In the genomic region with DNA sequence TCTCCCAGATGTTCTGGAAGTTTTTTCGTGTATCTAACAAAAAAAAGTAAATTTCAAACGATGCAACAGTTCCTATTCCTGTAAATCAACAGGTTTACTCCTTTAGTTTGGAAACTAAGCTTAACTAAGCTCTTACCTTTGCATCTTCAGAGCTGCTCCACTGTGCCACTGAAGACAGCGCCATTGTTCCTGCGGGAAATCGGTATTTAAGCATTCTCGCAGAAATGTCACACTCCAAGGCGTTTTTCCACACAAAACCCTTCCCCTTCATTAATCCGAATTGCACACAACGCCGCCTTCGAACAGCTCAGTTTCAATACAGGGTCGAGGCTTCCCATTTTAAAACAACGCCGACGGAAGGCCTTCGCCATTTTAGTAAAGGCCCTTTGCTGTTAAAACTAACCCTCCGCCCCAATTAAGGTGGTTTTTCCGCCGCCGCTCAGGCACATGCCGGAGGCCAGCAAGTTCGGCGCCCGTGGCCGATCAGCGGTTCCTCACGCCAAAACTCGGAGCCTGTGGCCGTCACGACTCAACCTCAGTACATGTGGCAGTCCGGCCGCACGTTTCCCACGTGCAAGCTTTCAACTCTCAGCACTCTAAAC, we compare ENCODE assay signal across 1 cellular context.
TF ChIP-seq lines count a peak whose summit lies in the region.

No MANE protein-coding gene starts in this region.

TF ChIP-seq in K562, 482 proteins besides CTCF, POLR2A, EP300 and RAD21 (continued from another document):
- TF ChIP-seq, protein P1, sequence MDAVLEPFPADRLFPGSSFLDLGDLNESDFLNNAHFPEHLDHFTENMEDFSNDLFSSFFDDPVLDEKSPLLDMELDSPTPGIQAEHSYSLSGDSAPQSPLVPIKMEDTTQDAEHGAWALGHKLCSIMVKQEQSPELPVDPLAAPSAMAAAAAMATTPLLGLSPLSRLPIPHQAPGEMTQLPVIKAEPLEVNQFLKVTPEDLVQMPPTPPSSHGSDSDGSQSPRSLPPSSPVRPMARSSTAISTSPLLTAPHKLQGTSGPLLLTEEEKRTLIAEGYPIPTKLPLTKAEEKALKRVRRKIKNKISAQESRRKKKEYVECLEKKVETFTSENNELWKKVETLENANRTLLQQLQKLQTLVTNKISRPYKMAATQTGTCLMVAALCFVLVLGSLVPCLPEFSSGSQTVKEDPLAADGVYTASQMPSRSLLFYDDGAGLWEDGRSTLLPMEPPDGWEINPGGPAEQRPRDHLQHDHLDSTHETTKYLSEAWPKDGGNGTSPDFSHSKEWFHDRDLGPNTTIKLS (IDR thresholded peaks at IDR 0.05; ENCODE audit: borderline replicate concordance, low read depth): no peak
- TF ChIP-seq NCOA1 (IDR thresholded peaks at IDR 0.05; ENCODE audit: low read depth): peak; percentile 26; the same call in 1 of the 2 replicates
- TF ChIP-seq, protein P2, sequence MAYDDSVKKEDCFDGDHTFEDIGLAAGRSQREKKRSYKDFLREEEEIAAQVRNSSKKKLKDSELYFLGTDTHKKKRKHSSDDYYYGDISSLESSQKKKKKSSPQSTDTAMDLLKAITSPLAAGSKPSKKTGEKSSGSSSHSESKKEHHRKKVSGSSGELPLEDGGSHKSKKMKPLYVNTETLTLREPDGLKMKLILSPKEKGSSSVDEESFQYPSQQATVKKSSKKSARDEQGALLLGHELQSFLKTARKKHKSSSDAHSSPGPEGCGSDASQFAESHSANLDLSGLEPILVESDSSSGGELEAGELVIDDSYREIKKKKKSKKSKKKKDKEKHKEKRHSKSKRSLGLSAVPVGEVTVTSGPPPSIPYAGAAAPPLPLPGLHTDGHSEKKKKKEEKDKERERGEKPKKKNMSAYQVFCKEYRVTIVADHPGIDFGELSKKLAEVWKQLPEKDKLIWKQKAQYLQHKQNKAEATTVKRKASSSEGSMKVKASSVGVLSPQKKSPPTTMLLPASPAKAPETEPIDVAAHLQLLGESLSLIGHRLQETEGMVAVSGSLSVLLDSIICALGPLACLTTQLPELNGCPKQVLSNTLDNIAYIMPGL (CRISPR knock-in tag; IDR thresholded peaks at IDR 0.05): no peak; the same call in 1 of the 2 replicates
- TF ChIP-seq ZBTB1 (CRISPR knock-in tag; IDR thresholded peaks at IDR 0.05; ENCODE audit: borderline replicate concordance, low read depth): no peak; the same call in 1 of the 2 replicates
- TF ChIP-seq CHD4 (IDR thresholded peaks at IDR 0.05; ENCODE audit: insufficient read depth, insufficient replicate concordance, low read depth, low read length, poor library complexity, severe bottlenecking): no peak
- no peak for TF ChIP-seq CBFB (CRISPR knock-in tag; IDR thresholded peaks at IDR 0.05)
- TF ChIP-seq, protein P3, sequence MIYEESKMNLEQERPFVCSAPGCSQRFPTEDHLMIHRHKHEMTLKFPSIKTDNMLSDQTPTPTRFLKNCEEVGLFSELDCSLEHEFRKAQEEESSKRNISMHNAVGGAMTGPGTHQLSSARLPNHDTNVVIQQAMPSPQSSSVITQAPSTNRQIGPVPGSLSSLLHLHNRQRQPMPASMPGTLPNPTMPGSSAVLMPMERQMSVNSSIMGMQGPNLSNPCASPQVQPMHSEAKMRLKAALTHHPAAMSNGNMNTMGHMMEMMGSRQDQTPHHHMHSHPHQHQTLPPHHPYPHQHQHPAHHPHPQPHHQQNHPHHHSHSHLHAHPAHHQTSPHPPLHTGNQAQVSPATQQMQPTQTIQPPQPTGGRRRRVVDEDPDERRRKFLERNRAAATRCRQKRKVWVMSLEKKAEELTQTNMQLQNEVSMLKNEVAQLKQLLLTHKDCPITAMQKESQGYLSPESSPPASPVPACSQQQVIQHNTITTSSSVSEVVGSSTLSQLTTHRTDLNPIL (CRISPR knock-in tag; IDR thresholded peaks at IDR 0.05): 0 out of 2 replicates have a peak, but pooled peaks have one; percentile 69
- TF ChIP-seq, protein P4, sequence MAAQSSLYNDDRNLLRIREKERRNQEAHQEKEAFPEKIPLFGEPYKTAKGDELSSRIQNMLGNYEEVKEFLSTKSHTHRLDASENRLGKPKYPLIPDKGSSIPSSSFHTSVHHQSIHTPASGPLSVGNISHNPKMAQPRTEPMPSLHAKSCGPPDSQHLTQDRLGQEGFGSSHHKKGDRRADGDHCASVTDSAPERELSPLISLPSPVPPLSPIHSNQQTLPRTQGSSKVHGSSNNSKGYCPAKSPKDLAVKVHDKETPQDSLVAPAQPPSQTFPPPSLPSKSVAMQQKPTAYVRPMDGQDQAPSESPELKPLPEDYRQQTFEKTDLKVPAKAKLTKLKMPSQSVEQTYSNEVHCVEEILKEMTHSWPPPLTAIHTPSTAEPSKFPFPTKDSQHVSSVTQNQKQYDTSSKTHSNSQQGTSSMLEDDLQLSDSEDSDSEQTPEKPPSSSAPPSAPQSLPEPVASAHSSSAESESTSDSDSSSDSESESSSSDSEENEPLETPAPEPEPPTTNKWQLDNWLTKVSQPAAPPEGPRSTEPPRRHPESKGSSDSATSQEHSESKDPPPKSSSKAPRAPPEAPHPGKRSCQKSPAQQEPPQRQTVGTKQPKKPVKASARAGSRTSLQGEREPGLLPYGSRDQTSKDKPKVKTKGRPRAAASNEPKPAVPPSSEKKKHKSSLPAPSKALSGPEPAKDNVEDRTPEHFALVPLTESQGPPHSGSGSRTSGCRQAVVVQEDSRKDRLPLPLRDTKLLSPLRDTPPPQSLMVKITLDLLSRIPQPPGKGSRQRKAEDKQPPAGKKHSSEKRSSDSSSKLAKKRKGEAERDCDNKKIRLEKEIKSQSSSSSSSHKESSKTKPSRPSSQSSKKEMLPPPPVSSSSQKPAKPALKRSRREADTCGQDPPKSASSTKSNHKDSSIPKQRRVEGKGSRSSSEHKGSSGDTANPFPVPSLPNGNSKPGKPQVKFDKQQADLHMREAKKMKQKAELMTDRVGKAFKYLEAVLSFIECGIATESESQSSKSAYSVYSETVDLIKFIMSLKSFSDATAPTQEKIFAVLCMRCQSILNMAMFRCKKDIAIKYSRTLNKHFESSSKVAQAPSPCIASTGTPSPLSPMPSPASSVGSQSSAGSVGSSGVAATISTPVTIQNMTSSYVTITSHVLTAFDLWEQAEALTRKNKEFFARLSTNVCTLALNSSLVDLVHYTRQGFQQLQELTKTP (IDR thresholded peaks at IDR 0.05; ENCODE audit: low read depth in 1 of 2, partially characterized antibody in 2 of 2): no peak
- no peak for TF ChIP-seq BRD4 (IDR thresholded peaks at IDR 0.05)
- no peak for TF ChIP-seq EP400 (IDR thresholded peaks at IDR 0.05)
- TF ChIP-seq, protein P5, sequence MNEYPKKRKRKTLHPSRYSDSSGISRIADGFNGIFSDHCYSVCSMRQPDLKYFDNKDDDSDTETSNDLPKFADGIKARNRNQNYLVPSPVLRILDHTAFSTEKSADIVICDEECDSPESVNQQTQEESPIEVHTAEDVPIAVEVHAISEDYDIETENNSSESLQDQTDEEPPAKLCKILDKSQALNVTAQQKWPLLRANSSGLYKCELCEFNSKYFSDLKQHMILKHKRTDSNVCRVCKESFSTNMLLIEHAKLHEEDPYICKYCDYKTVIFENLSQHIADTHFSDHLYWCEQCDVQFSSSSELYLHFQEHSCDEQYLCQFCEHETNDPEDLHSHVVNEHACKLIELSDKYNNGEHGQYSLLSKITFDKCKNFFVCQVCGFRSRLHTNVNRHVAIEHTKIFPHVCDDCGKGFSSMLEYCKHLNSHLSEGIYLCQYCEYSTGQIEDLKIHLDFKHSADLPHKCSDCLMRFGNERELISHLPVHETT (CRISPR knock-in tag; conservative IDR thresholded peaks at IDR 0.05 in 1 of 2, IDR thresholded peaks at IDR 0.05 in 1 of 2): no peak
- TF ChIP-seq, protein P6, sequence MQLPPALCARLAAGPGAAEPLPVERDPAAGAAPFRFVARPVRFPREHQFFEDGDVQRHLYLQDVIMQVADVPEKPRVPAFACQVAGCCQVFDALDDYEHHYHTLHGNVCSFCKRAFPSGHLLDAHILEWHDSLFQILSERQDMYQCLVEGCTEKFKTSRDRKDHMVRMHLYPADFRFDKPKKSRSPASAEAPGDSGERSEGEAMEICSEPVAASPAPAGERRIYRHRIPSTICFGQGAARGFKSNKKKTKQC (CRISPR knock-in tag; IDR thresholded peaks at IDR 0.05): no peak; the same call in 1 of the 2 replicates
- TF ChIP-seq PRMT5 (CRISPR knock-in tag; IDR thresholded peaks at IDR 0.05): no peak
TF ChIP-seq in K562: peak in this region for 37.
